Comparison of ENCODE assay signal across 21 cellular contexts in genomic region chr3:23480981-23481380, GRCh38.
"Had no signal": no experiment of that assay in that cellular context is flagged by ENCODE, and none has a peak within 500 bp of the region (broad histone marks: within the 10 kb centered on the region; RNA-seq: fewer than 3 reads in every experiment).

No MANE protein-coding gene starts in this region.

- H3K27me3 ChIP-seq: sigmoid colon, upper lobe of left lung had no signal

- H3K27me3 Mint-ChIP-seq: activated B cell treated with CpG ODN at 0.5 μM for 24 hours; activated CD4-positive, alpha-beta T cell treated with anti-CD3 and anti-CD28 coated beads for 36 hours; activated naive CD8-positive, alpha-beta T cell treated with anti-CD3 and anti-CD28 coated beads, Interleukin-2, amount 10 ng/mL, durations not matched to agents 7 days and 5 days; stimulated activated naive B cell treated with anti-CD40 and anti-IgM and Interleukin-4, amounts not matched to agents 10 μg/mL and 1 μg/mL and 100 μg/mL, for 72 hours had no signal

- ATAC-seq: activated CD4-positive, alpha-beta T cell treated with anti-CD3 and anti-CD28 coated beads for 36 hours; left cardiac atrium; mucosa of descending colon; stimulated activated naive B cell treated with anti-CD40 and anti-IgM and Interleukin-4, amounts not matched to agents 10 μg/mL and 1 μg/mL and 100 μg/mL, for 72 hours had no signal

- H3K4me1 Mint-ChIP-seq: activated CD4-positive, alpha-beta T cell treated with anti-CD3 and anti-CD28 coated beads for 36 hours had no signal

- H3K27ac Mint-ChIP-seq: activated B cell treated with CpG ODN at 0.5 μM for 24 hours; activated CD4-positive, alpha-beta T cell treated with anti-CD3 and anti-CD28 coated beads for 36 hours; activated naive CD4-positive, alpha-beta T cell treated with anti-CD3 and anti-CD28 coated beads for 36 hours; activated naive CD8-positive, alpha-beta T cell treated with anti-CD3 and anti-CD28 coated beads, Interleukin-2, amount 10 ng/mL, durations not matched to agents 7 days and 5 days; stimulated activated naive B cell treated with anti-CD40 and anti-IgM and Interleukin-4, amounts not matched to agents 10 μg/mL and 1 μg/mL and 100 μg/mL, for 72 hours had no signal

- DNase-seq: activated B cell treated with CpG ODN at 0.5 μM for 24 hours; activated CD4-positive, alpha-beta T cell treated with anti-CD3 and anti-CD28 coated beads for 36 hours; activated CD4-positive, alpha-beta T cell treated with anti-CD3 and anti-CD28 coated beads, Interleukin-2, amount 50 U/mL, for 4 hours; activated CD8-positive, alpha-beta memory T cell treated with anti-CD3 and anti-CD28 coated beads for 24 hours; activated CD8-positive, alpha-beta memory T cell treated with anti-CD3 and anti-CD28 coated beads, Interleukin-2, amount 50 U/mL, for 4 hours; activated naive CD4-positive, alpha-beta T cell treated with anti-CD3 and anti-CD28 coated beads for 36 hours; activated naive CD8-positive, alpha-beta T cell treated with anti-CD3 and anti-CD28 coated beads, Interleukin-2, amount 10 ng/mL, durations not matched to agents 7 days and 5 days; activated T-cell treated with anti-CD3 and anti-CD28 coated beads, Interleukin-2, amount 50 U/mL, for 48 hours; amniotic stem cell; effector CD4-positive, alpha-beta T cell; erythroblast; foreskin fibroblast; left cardiac atrium; mesenchymal stem cell; mucosa of descending colon; sigmoid colon; stimulated activated CD4-positive, alpha-beta T cell treated with anti-CD3 and anti-CD28 coated beads, Interleukin-2, amount 100 ng/mL, for 48 hours; stimulated activated CD8-positive, alpha-beta memory T cell treated with anti-CD3 and anti-CD28 coated beads, Interleukin-4, amount 100 ng/mL, for 48 hours; stimulated activated naive B cell treated with anti-CD40 and anti-IgM and Interleukin-4, amounts not matched to agents 10 μg/mL and 1 μg/mL and 100 μg/mL, for 72 hours; T1000 had no signal

- H3K4me3 ChIP-seq: mucosa of descending colon, sigmoid colon, upper lobe of left lung had no signal

- H3K27ac ChIP-seq: sigmoid colon, upper lobe of left lung had no signal

- H3K4me3 Mint-ChIP-seq: activated B cell treated with CpG ODN at 0.5 μM for 24 hours; activated CD4-positive, alpha-beta T cell treated with anti-CD3 and anti-CD28 coated beads for 36 hours; activated naive CD4-positive, alpha-beta T cell treated with anti-CD3 and anti-CD28 coated beads for 36 hours; activated naive CD8-positive, alpha-beta T cell treated with anti-CD3 and anti-CD28 coated beads, Interleukin-2, amount 10 ng/mL, durations not matched to agents 7 days and 5 days; stimulated activated naive B cell treated with anti-CD40 and anti-IgM and Interleukin-4, amounts not matched to agents 10 μg/mL and 1 μg/mL and 100 μg/mL, for 72 hours had no signal
